Comparison of ENCODE assay signal across 12 cellular contexts in genomic region chr2:218992703-218993344, GRCh38. TPM values are rescaled to one million over a fixed set of nuclear protein-coding genes. Genes with fewer than 3 reads are reported as not detected.
DNase-seq lines count a peak whose midpoint lies in the region; ATAC-seq and TF ChIP-seq lines count a peak whose summit lies in the region.
"Had no signal": no experiment of that assay in that cellular context is flagged by ENCODE, and none has a peak within 500 bp of the region (broad histone marks: within the 10 kb centered on the region; RNA-seq: fewer than 3 reads in every experiment).

No MANE protein-coding gene starts in this region.

- no peaks in the 10 kb centered on the region for H3K9me3 ChIP-seq in right cardiac atrium (ENCODE audit: control insufficient read depth, low read length)
- no peaks in the 10 kb centered on the region for H3K9me3 ChIP-seq in spleen
- H3K9me3 ChIP-seq: thyroid gland had no signal

- ATAC-seq in right cardiac atrium (peak in 1 of 2 donors; percentile 10), GM19035 (IDR thresholded peaks at IDR 0.05; ENCODE audit: unreplicated experiment) (no peak), GM21423 (IDR thresholded peaks at IDR 0.05; ENCODE audit: unreplicated experiment) (no peak)

- H3K4me1 ChIP-seq in right cardiac atrium (ENCODE audit: control insufficient read depth, insufficient read depth, low read length) (no peaks in the 10 kb centered on the region), spleen (peaks cover 17 to 35% (median 25%) of the 10 kb centered on the region in 6 donors)

- no peaks in the 10 kb centered on the region for H3K36me3 ChIP-seq in spleen
- H3K36me3 ChIP-seq: thyroid gland had no signal

- TF ChIP-seq CTCF in spleen (IDR thresholded peaks at IDR 0.05 in 8 of 11, conservative IDR thresholded peaks at IDR 0.05 in 3 of 11), result no peak

- H3K27me3 ChIP-seq in right cardiac atrium (ENCODE audit: control insufficient read depth, insufficient read depth) (no peaks in the 10 kb centered on the region), spleen (replicated peaks in 1 of 7) (peaks cover 11 to 100% (median 97%) of the 10 kb centered on the region in 7 donors)

- WGBS in right cardiac atrium, result 2% methylated on average over 44 of the region's 44 CpGs
- WGBS in spleen, 5 donors, result 3 to 5% (median 4%) methylated on average over 10 to 44 of the region's 44 CpGs

- DNase-seq in NCI-H1417 (lab: John Stamatoyannopoulos, UW) (peak in 2 of 3 experiments; percentile 86), NCI-H1417 treated with DMSO at 0.1 percent for 48 hours (lab: John Stamatoyannopoulos, UW) (no peak), NCI-H526 treated with DMSO at 0.1 percent for 48 hours (lab: John Stamatoyannopoulos, UW) (peak; percentile 25), right cardiac atrium (no peak), spleen (no peak), HK-2 (ENCODE audit: unreplicated experiment) (no peak)
- DNase-seq: activated CD4-positive, alpha-beta memory T cell treated with anti-CD3 and anti-CD28 coated beads, Interleukin-2, amount 10 ng/mL, durations not matched to agents 7 days and 5 days; SIG-M5 had no signal

- H3K27ac ChIP-seq in right cardiac atrium (ENCODE audit: low read length) (no peak overlapping the region), spleen (no peak overlapping the region)
- H3K27ac ChIP-seq: thyroid gland had no signal

- H3K4me3 ChIP-seq in right cardiac atrium (ENCODE audit: low read length) (peak overlapping the region; percentile 43), spleen (peak overlapping the region in 7 of 8 donors; percentile 22 to 65 (median 37))
- H3K4me3 ChIP-seq: thyroid gland had no signal

- intact Hi-C loops in right cardiac atrium (cut with DNase I), result no loop called here
- intact Hi-C loops in spleen (cut with DNase I; ENCODE audit: low total_unique reads), result no loop called here

- no peak for TF ChIP-seq POLR2A in spleen (IDR thresholded peaks at IDR 0.05)

RNA-seq across cellular contexts. Expression of gene CRYBA2, which starts 0.4 kb away (rescaled TPM):
- total RNA-seq in right cardiac atrium (not detected), spleen (not detected)
- polyA plus RNA-seq in right cardiac atrium (not detected), spleen (not detected)
- total RNA-seq: activated CD4-positive, alpha-beta memory T cell treated with anti-CD3 and anti-CD28 coated beads, Interleukin-2, amount 10 ng/mL, durations not matched to agents 7 days and 5 days; thyroid gland had no signal

RNA-seq across cellular contexts. Expression of gene FEV, which starts 7.8 kb away (rescaled TPM):
- not detected for total RNA-seq in right cardiac atrium
- polyA plus RNA-seq in right cardiac atrium, result not detected
- total RNA-seq in spleen, result not detected
- polyA plus RNA-seq in spleen, result not detected
- total RNA-seq: activated CD4-positive, alpha-beta memory T cell treated with anti-CD3 and anti-CD28 coated beads, Interleukin-2, amount 10 ng/mL, durations not matched to agents 7 days and 5 days; thyroid gland had no signal
- polyA plus RNA-seq: AG04450 had no signal

RNA-seq across cellular contexts. Expression of gene CDK5R2, which starts 33.4 kb away (rescaled TPM):
- total RNA-seq in right cardiac atrium (not detected), spleen (not detected)
- polyA plus RNA-seq in right cardiac atrium (0.09 TPM), spleen (not detected)
- total RNA-seq: activated CD4-positive, alpha-beta memory T cell treated with anti-CD3 and anti-CD28 coated beads, Interleukin-2, amount 10 ng/mL, durations not matched to agents 7 days and 5 days had no signal

RNA-seq across cellular contexts. Expression of gene CFAP65, which starts 48.5 kb away (rescaled TPM):
- total RNA-seq in right cardiac atrium, result not detected
- polyA plus RNA-seq in right cardiac atrium, result not detected
- total RNA-seq in spleen, result under 1 TPM in 1 of 7 donors, not detected in 6; 0.28 TPM
- polyA plus RNA-seq in spleen, result not detected
- total RNA-seq: activated CD4-positive, alpha-beta memory T cell treated with anti-CD3 and anti-CD28 coated beads, Interleukin-2, amount 10 ng/mL, durations not matched to agents 7 days and 5 days had no signal
- polyA plus RNA-seq: AG04450 had no signal

Comparison
In these comparisons a context has a peak if more than half of its experiments do, and no peak if none do; other contexts are left out.
1. DNase-seq: peak in NCI-H1417 (2 of 3) and NCI-H526 treated with DMSO at 0.1 percent for 48 hours (single experiment); none in NCI-H1417 treated with DMSO at 0.1 percent for 48 hours (single experiment), right cardiac atrium (0 of 3), spleen (single experiment) and HK-2 (single experiment).